Comparison of ENCODE assay signal across 1 cellular context in genomic region chr12:65598688-65599087, GRCh38.
TF ChIP-seq lines count a peak whose summit lies in the region.

No MANE protein-coding gene starts in this region.

TF ChIP-seq in GM23338, 12 proteins besides CTCF, POLR2A, EP300 and RAD21:
- no peak for TF ChIP-seq REST (IDR thresholded peaks at IDR 0.05; ENCODE audit: unreplicated experiment)
- no peak for TF ChIP-seq POLR2AphosphoS5 (IDR thresholded peaks at IDR 0.05; ENCODE audit: low read depth)
- TF ChIP-seq JUNB (IDR thresholded peaks at IDR 0.05; ENCODE audit: unreplicated experiment), result no peak
- no peak for TF ChIP-seq CREB1 (CRISPR knock-in tag; IDR thresholded peaks at IDR 0.05; ENCODE audit: low read depth)
- no peak for TF ChIP-seq EZH2phosphoT487 (IDR thresholded peaks at IDR 0.05; ENCODE audit: unreplicated experiment)
- TF ChIP-seq ZNF331 (CRISPR knock-in tag; IDR thresholded peaks at IDR 0.05; ENCODE audit: low read depth), result no peak
- TF ChIP-seq ZNF462 (CRISPR knock-in tag; IDR thresholded peaks at IDR 0.05), result no peak
- no peak for TF ChIP-seq ZNF114 (CRISPR knock-in tag; IDR thresholded peaks at IDR 0.05)
- TF ChIP-seq EZH2 (IDR thresholded peaks at IDR 0.05; ENCODE audit: low read depth, unreplicated experiment), result no peak
- TF ChIP-seq NANOG (IDR thresholded peaks at IDR 0.05; ENCODE audit: borderline replicate concordance), result no peak
- TF ChIP-seq STAT1 (IDR thresholded peaks at IDR 0.05; ENCODE audit: unreplicated experiment), result no peak
- no peak for TF ChIP-seq ETS1 (IDR thresholded peaks at IDR 0.05)
